In the genomic region with DNA sequence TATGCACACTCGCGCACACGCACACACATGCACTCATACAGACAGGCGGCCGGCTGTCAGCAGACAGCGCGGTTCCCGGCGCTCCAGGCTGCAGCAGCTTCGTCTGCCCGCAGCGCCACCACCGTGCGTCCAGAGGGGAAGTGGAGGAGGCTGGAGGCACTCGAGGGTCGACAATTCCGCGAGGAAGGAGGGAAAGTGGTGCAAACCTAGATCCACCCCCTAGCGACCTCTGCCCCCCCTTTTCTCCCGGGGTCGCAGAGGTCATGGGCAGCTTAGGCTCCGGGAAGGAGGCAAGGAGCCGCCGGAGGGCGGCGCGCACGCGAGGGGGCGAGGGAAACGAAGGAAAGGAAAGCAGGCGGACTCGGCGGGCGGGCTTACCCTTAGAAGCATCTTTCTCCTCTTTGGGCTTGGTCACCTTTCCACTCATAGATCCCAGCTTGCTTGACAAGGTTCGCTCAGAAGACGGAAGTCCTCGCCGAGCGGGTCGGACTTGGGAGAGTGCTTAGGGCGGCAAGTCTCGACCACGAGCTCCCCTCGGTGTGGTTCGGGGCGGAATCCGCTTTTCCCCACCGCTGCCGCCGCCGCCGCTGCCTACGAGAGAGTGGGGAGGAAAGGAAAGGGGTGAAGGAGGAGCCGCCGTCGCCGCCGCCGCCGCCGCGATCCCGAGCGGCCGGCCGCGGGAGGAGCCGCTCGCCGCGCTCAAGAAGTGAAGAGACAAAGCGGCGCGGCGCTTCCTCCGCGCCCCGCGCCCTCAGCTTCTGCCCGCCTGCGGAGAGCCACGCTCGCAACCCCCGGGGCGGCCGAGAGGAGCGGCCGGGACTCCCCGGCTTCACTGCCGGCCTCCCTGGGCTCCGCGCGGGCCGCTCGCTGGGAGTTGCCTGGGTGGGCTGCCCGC, we compare ENCODE assay signal across 8 cellular contexts.
DNase-seq lines count a peak whose midpoint lies in the region; ATAC-seq and TF ChIP-seq lines count a peak whose summit lies in the region.

No MANE protein-coding gene starts in this region.

- H3K36me3 ChIP-seq in mucosa of stomach (ENCODE audit: control insufficient read depth, insufficient read depth, low read length): no peaks in the 10 kb centered on the region

- H3K9ac ChIP-seq in mucosa of stomach (ENCODE audit: low read length): no peak overlapping the region

- no peak overlapping the region for H3K27ac ChIP-seq in HL-60 (replicated peaks)

- no peaks in the 10 kb centered on the region for H3K9me3 Mint-ChIP-seq in dendritic cell treated with granulocyte-macrophage colony-stimulating factor and Interleukin-4, amounts not matched to agents 40 ng/mL and 50 ng/mL, for 4 days

- H3K4me3 Mint-ChIP-seq in dendritic cell treated with granulocyte-macrophage colony-stimulating factor and Interleukin-4, amounts not matched to agents 40 ng/mL and 50 ng/mL, for 4 days: peak overlapping the region; percentile 77

- H3K36me3 Mint-ChIP-seq in dendritic cell treated with granulocyte-macrophage colony-stimulating factor and Interleukin-4, amounts not matched to agents 40 ng/mL and 50 ng/mL, for 4 days (ENCODE audit: low read depth): no peaks in the 10 kb centered on the region

- H3K4me3 ChIP-seq in AG09309 (ENCODE audit: control insufficient read depth, low read depth, low read length) (peak overlapping the region; percentile 34), HL-60 (replicated peaks; ENCODE audit: insufficient read depth, low read length) (peak overlapping the region; percentile 25), mucosa of stomach (ENCODE audit: low read length) (peak overlapping the region; percentile 25)

- TF ChIP-seq CTCF in AG09309 (IDR thresholded peaks at IDR 0.05; ENCODE audit: control insufficient read depth, insufficient read depth, low read depth, low read length, missing control alignments) (no peak), HL-60 (IDR thresholded peaks at IDR 0.05; ENCODE audit: insufficient read depth, low read length) (no peak)

- peaks cover 23% of the 10 kb centered on the region for H3K4me1 Mint-ChIP-seq in dendritic cell treated with granulocyte-macrophage colony-stimulating factor and Interleukin-4, amounts not matched to agents 40 ng/mL and 50 ng/mL, for 4 days (ENCODE audit: low read depth)

- no peak for DNase-seq in AG09309 (ENCODE audit: low read depth)
- DNase-seq in HL-60 (ENCODE audit: low read depth in 1 of 2, low spot score in 1 of 2): no peak
- DNase-seq in NOMO-1 (lab: John Stamatoyannopoulos, UW; ENCODE audit: unreplicated experiment in 2 of 2): no peak

- peak overlapping the region; percentile 81 for H3K27ac Mint-ChIP-seq in dendritic cell treated with granulocyte-macrophage colony-stimulating factor and Interleukin-4, amounts not matched to agents 40 ng/mL and 50 ng/mL, for 4 days

- intact Hi-C loops in dendritic cell treated with granulocyte-macrophage colony-stimulating factor and Interleukin-4, amounts not matched to agents 40 ng/mL and 50 ng/mL, for 4 days (cut with micrococcal nuclease): loop anchor here (10.0 kb wide), 1 partner anchor 359 kb away; no protein-coding TSS in a partner anchor

- peaks cover 62% of the 10 kb centered on the region for H3K27me3 Mint-ChIP-seq in dendritic cell treated with granulocyte-macrophage colony-stimulating factor and Interleukin-4, amounts not matched to agents 40 ng/mL and 50 ng/mL, for 4 days

- ATAC-seq in HG02973 (IDR thresholded peaks at IDR 0.05; ENCODE audit: unreplicated experiment): no peak
- ATAC-seq in GM19328 (IDR thresholded peaks at IDR 0.05; ENCODE audit: unreplicated experiment): no peak
- no peak for ATAC-seq in GM19467 (IDR thresholded peaks at IDR 0.05; ENCODE audit: unreplicated experiment)

- H3K9me3 ChIP-seq in mucosa of stomach (ENCODE audit: control insufficient read depth, low read length): no peaks in the 10 kb centered on the region

- H3K4me1 ChIP-seq in mucosa of stomach (ENCODE audit: control insufficient read depth, insufficient read depth, low read length): peaks cover 7% of the 10 kb centered on the region

- H3K27me3 ChIP-seq in HL-60 (ENCODE audit: insufficient read depth, poor library complexity, severe bottlenecking) (peaks cover 9% of the 10 kb centered on the region), mucosa of stomach (ENCODE audit: control insufficient read depth, insufficient read depth, low read length) (peaks cover 13% of the 10 kb centered on the region)
